33 cellular contexts compared by ENCODE assay signal in the genomic region with DNA sequence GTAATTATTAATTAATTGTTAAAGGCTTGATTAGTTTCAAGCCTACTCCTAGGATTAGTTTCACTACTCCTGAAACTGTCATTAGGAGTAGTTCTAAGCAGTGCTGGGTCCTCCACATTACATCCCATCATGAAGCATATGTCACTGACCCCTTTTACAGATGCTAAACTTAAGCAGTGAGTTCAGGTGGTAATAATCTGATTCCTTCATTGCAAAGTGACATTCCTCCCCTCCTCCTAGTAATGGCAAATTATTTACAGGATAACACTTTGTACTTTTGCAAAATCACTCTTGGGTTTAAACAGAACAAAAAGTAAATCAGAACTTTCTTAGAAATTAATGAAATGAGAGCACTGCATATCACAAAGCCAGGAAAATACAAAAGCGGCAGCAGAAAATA. TPM values are rescaled to one million over a fixed set of nuclear protein-coding genes. Genes with fewer than 3 reads are reported as not detected.
"Had no signal": no experiment of that assay in that cellular context is flagged by ENCODE, and none has a peak within 500 bp of the region (broad histone marks: within the 10 kb centered on the region; RNA-seq: fewer than 3 reads in every experiment).

No MANE protein-coding gene starts in this region.

- H3K27ac ChIP-seq: ascending aorta, cardiac muscle cell, VCaP had no signal

- H3K36me3 ChIP-seq: ascending aorta, cardiac muscle cell had no signal

- H3K27me3 ChIP-seq: ascending aorta, cardiac muscle cell had no signal

- H3K4me1 ChIP-seq: ascending aorta had no signal

- H3K4me3 ChIP-seq: ascending aorta, cardiac muscle cell had no signal

- DNase-seq: activated B cell treated with CpG ODN at 0.5 μM for 24 hours; activated CD4-positive, alpha-beta memory T cell treated with anti-CD3 and anti-CD28 coated beads for 36 hours; activated CD4-positive, alpha-beta T cell treated with anti-CD3 and anti-CD28 coated beads for 4 hours; activated CD4-positive, alpha-beta T cell treated with anti-CD3 and anti-CD28 coated beads, Interleukin-2, amount 10 ng/mL, durations not matched to agents 24 days and 14 days; activated CD4-positive, alpha-beta T cell treated with anti-CD3 and anti-CD28 coated beads, Interleukin-2, amount 50 U/mL, for 1 hour; activated CD4-positive, alpha-beta T cell treated with anti-CD3 and anti-CD28 coated beads, Interleukin-2, amount 50 U/mL, for 4 hours; activated CD4-positive, CD25-positive, alpha-beta regulatory T cell treated with anti-CD3 and anti-CD28 coated beads, Interleukin-2, amount 50 U/mL, for 72 hours; activated CD8-positive, alpha-beta memory T cell treated with anti-CD3 and anti-CD28 coated beads, Interleukin-2, amount 50 U/mL, for 4 hours; activated CD8-positive, alpha-beta T cell treated with anti-CD3 and anti-CD28 coated beads for 36 hours; activated effector memory CD4-positive, alpha-beta T cell treated with anti-CD3 and anti-CD28 coated beads, Interleukin-2, amount 50 U/mL, for 16 hours; activated gamma-delta T cell treated with Interleukin-2 at 50 U/mL for 16 hours; activated naive CD4-positive, alpha-beta T cell; activated naive CD4-positive, alpha-beta T cell treated with anti-CD3 and anti-CD28 coated beads for 36 hours; activated naive CD4-positive, alpha-beta T cell treated with anti-CD3 and anti-CD28 coated beads, Interleukin-2, amount 50 U/mL, for 16 hours; activated naive CD8-positive, alpha-beta T cell treated with anti-CD3 and anti-CD28 coated beads for 36 hours; activated T-cell treated with anti-CD3 and anti-CD28 coated beads for 4 hours; activated T-cell treated with anti-CD3 and anti-CD28 coated beads, Interleukin-2, amount 50 U/mL, for 1 hour; activated T-cell treated with anti-CD3 and anti-CD28 coated beads, Interleukin-2, amount 50 U/mL, for 4 hours; activated T-cell treated with anti-CD3 and anti-CD28 coated beads, Interleukin-2, amount 50 U/mL, for 72 hours; amygdala; anterior cingulate cortex; caudate nucleus; cerebellar nuclear complex; T-helper 1 cell; T-helper 2 cell; T-helper 9 cell had no signal

- H3K9me3 ChIP-seq: ascending aorta had no signal

- FAIRE-seq: bronchial epithelial cell, TTC549 had no signal

- ATAC-seq: activated CD8-positive, alpha-beta T cell treated with anti-CD3 and anti-CD28 coated beads for 36 hours; activated naive CD4-positive, alpha-beta T cell treated with anti-CD3 and anti-CD28 coated beads, Interleukin-2, amount 50 U/mL, for 72 hours; activated T-cell treated with anti-CD3 and anti-CD28 coated beads, Interleukin-2, amount 50 U/mL, for 4 hours; activated T-cell treated with anti-CD3 and anti-CD28 coated beads, Interleukin-2, amount 50 U/mL, for 72 hours; activated T-helper 17 cell treated with anti-CD3 and anti-CD28 coated beads, Interleukin-2, amount 50 U/mL, for 72 hours had no signal

RNA-seq across cellular contexts. Expression of a gene that starts 52.4 kb away (rescaled TPM):
- total RNA-seq: activated B cell treated with CpG ODN at 0.5 μM for 24 hours; activated CD4-positive, alpha-beta memory T cell treated with anti-CD3 and anti-CD28 coated beads for 36 hours; activated CD4-positive, alpha-beta T cell treated with anti-CD3 and anti-CD28 coated beads, Interleukin-2, amount 10 ng/mL, durations not matched to agents 24 days and 14 days; activated CD8-positive, alpha-beta T cell treated with anti-CD3 and anti-CD28 coated beads for 36 hours; activated naive CD4-positive, alpha-beta T cell treated with anti-CD3 and anti-CD28 coated beads for 36 hours; activated naive CD4-positive, alpha-beta T cell treated with anti-CD3 and anti-CD28 coated beads, Interleukin-2, amount 50 U/mL, for 72 hours; cardiac muscle cell had no signal
- polyA plus RNA-seq: cardiac muscle cell had no signal
